33 cellular contexts compared by ENCODE assay signal in the genomic region with DNA sequence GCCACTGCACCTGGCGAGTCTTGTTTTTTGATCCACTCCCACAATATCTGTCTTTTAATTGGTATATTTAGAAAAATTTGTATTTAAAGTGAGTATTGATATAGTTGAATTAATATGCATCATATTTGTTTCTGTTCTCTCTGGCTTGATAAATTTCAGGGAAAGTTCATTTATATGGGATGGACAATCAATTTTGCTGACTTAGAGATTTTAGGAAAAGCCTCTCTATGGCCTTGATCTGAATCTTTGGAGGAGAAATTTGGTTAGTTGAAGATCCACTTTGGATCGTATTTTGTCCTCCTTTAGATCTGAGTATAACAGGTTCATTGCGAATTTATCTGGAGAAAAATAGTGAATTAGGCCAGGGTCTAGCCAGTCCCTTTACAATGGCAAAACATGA.
DNase-seq lines count a peak whose midpoint lies in the region; ATAC-seq, FAIRE-seq and TF ChIP-seq lines count a peak whose summit lies in the region.
"Had no signal": no experiment of that assay in that cellular context is flagged by ENCODE, and none has a peak within 500 bp of the region (broad histone marks: within the 10 kb centered on the region; RNA-seq: fewer than 3 reads in every experiment).

No MANE protein-coding gene starts in this region.

- H3K23ac ChIP-seq in IMR-90 (ENCODE audit: low read depth, low read length): no peak overlapping the region

- H2BK5ac ChIP-seq in IMR-90 (ENCODE audit: low read depth, low read length, poor library complexity, severe bottlenecking): no peak overlapping the region

- no peak overlapping the region for H2BK120ac ChIP-seq in IMR-90 (ENCODE audit: low read depth, low read length)

- H3K9me3 ChIP-seq in HepG2 (ENCODE audit: low read length): peaks cover 15% of the 10 kb centered on the region; the same call in 1 of the 2 replicates
- H3K9me3 ChIP-seq in right lobe of liver: peaks cover 0 to 10% (median 0%) of the 10 kb centered on the region in 4 donors
- no peaks in the 10 kb centered on the region for H3K9me3 ChIP-seq in A549
- H3K9me3 ChIP-seq in IMR-90 (ENCODE audit: control insufficient read depth, insufficient read depth, low read length): no peaks in the 10 kb centered on the region
- H3K9me3 ChIP-seq in K562 (replicated peaks; ENCODE audit: control insufficient read depth, insufficient read depth, low read depth, low read length): no peaks in the 10 kb centered on the region
- H3K9me3 ChIP-seq: BE2C had no signal

- DNase-seq in HepG2 (ENCODE audit: low spot score) (no peak), right lobe of liver (no peak), A549 (ENCODE audit: low read depth in 1 of 2, low spot score in 1 of 2) (no peak), IMR-90 (no peak), K562 (ENCODE audit: extremely low read depth in 1 of 4, low spot score in 3 of 4) (no peak), C1 segment of cervical spinal cord (lab: John Stamatoyannopoulos, UW) (no peak)
- DNase-seq: 8988T; ACHN; AML-193; BE2C; Caco-2; Calu3; CD4-positive, alpha-beta memory T cell; CD4-positive, alpha-beta T cell; CD4-positive, CD25-positive, alpha-beta regulatory T cell; CD8-positive, alpha-beta memory T cell; CD8-positive, alpha-beta T cell; COR-L47; DMS 273 treated with DMSO at 0.1 percent for 48 hours; DMS153; DMS53; DMS79; DMS79 treated with DMSO at 0.1 percent for 48 hours; DND-41; EL had no signal

- TF ChIP-seq EP300 in HepG2 (IDR thresholded peaks at IDR 0.05; ENCODE audit: low read depth in 2 of 2, low read length in 2 of 2) (no peak), HepG2 (CRISPR knock-in tag; IDR thresholded peaks at IDR 0.05; ENCODE audit: borderline replicate concordance) (no peak), A549 (IDR thresholded peaks at IDR 0.05) (no peak), K562 (IDR thresholded peaks at IDR 0.05; ENCODE audit: low read length) (no peak)

- FAIRE-seq in HepG2 (lab: Jason Lieb, UNC) (no peak), A549 (lab: Jason Lieb, UNC) (no peak), K562 (lab: Jason Lieb, UNC) (no peak)
- FAIRE-seq: A204.1, D721Med had no signal

- no peak overlapping the region for H3K9ac ChIP-seq in HepG2 (ENCODE audit: insufficient read depth, low read depth, low read length)
- H3K9ac ChIP-seq in IMR-90 (ENCODE audit: low read depth, low read length): no peak overlapping the region
- H3K9ac ChIP-seq in K562 (ENCODE audit: insufficient read depth in 1 of 2, low read depth in 2 of 2, low read length in 2 of 2): no peak overlapping the region
- H3K9ac ChIP-seq: BLaER1; BLaER1 treated with 17β-estradiol and CSF1 and Interleukin-3, amounts not matched to agents 10 nM and 100 nM had no signal

- intact Hi-C loops in HepG2 (cut with micrococcal nuclease; ENCODE audit: unreplicated experiment) (no loop called here), right lobe of liver (cut with DNase I) (no loop called here), IMR-90 (cut with micrococcal nuclease) (no loop called here), K562 (cut with micrococcal nuclease) (no loop called here)

- no peaks in the 10 kb centered on the region for H3K79me2 ChIP-seq in HepG2 (ENCODE audit: insufficient read depth, low read length)
- no peaks in the 10 kb centered on the region for H3K79me2 ChIP-seq in K562 (ENCODE audit: control insufficient read depth, insufficient read depth, low read length)

- no TSS peak for BruUV-seq in HepG2 (replicated peaks; lab: Mats Ljungman, UMichigan)
- no TSS peak for BruUV-seq in IMR-90 (replicated peaks; lab: Mats Ljungman, UMichigan)
- BruUV-seq in K562 (replicated peaks; lab: Mats Ljungman, UMichigan): no TSS peak

- H4K5ac ChIP-seq in IMR-90 (ENCODE audit: low read depth, low read length): no peak overlapping the region

- H3K27me3 ChIP-seq in HepG2 (ENCODE audit: control insufficient read depth in 1 of 2, insufficient read depth in 2 of 2, low read length in 2 of 2) (no peaks in the 10 kb centered on the region), right lobe of liver (no peaks in the 10 kb centered on the region), IMR-90 (ENCODE audit: control insufficient read depth, insufficient read depth, low read length) (no peaks in the 10 kb centered on the region), K562 (ENCODE audit: control insufficient read depth in 2 of 2, insufficient read depth in 2 of 2, low read length in 2 of 2) (no peaks in the 10 kb centered on the region)
- H3K27me3 ChIP-seq: BE2C; BLaER1; BLaER1 treated with 17β-estradiol and CSF1 and Interleukin-3, amounts not matched to agents 10 nM and 100 nM had no signal

- TF ChIP-seq RAD21 in HepG2 (CRISPR knock-in tag; IDR thresholded peaks at IDR 0.05) (no peak), A549 (conservative IDR thresholded peaks at IDR 0.05 in 1 of 2, IDR thresholded peaks at IDR 0.05 in 1 of 2) (no peak), IMR-90 (IDR thresholded peaks at IDR 0.05; ENCODE audit: low read length) (no peak), K562 (CRISPR knock-in tag; conservative IDR thresholded peaks at IDR 0.05 in 1 of 2, IDR thresholded peaks at IDR 0.05 in 1 of 2) (no peak)

- H3K56ac ChIP-seq in IMR-90 (ENCODE audit: extremely low read depth, insufficient read depth, low read length): no peak overlapping the region

- H3K9me1 ChIP-seq in IMR-90 (ENCODE audit: insufficient read depth, low read length) (no peaks in the 10 kb centered on the region), K562 (ENCODE audit: control insufficient read depth, insufficient read depth, low read length) (no peaks in the 10 kb centered on the region)

- no peak overlapping the region for H3K4me2 ChIP-seq in HepG2 (ENCODE audit: low read depth, low read length)
- H3K4me2 ChIP-seq in A549: no peak overlapping the region
- no peak overlapping the region for H3K4me2 ChIP-seq in IMR-90 (ENCODE audit: low read depth, low read length)
- H3K4me2 ChIP-seq in K562 (ENCODE audit: insufficient read depth, low read length): no peak overlapping the region
- H3K4me2 ChIP-seq: BLaER1; BLaER1 treated with 17β-estradiol and CSF1 and Interleukin-3, amounts not matched to agents 10 nM and 100 nM had no signal

- H2AFZ ChIP-seq in HepG2 (ENCODE audit: low read length) (no peak overlapping the region), IMR-90 (replicated peaks; ENCODE audit: low read length, poor library complexity) (no peak overlapping the region), K562 (ENCODE audit: low read depth, low read length) (no peak overlapping the region)

- H3K4me1 ChIP-seq in HepG2 (ENCODE audit: insufficient read depth, low read length): no peaks in the 10 kb centered on the region
- H3K4me1 ChIP-seq in right lobe of liver: no peaks in the 10 kb centered on the region
- no peaks in the 10 kb centered on the region for H3K4me1 ChIP-seq in A549
- H3K4me1 ChIP-seq in IMR-90 (ENCODE audit: control insufficient read depth, insufficient read depth, low read length): no peaks in the 10 kb centered on the region
- no peaks in the 10 kb centered on the region for H3K4me1 ChIP-seq in K562 (replicated peaks in 1 of 2; ENCODE audit: control insufficient read depth in 2 of 2, insufficient read depth in 2 of 2, low read length in 2 of 2)
- H3K4me1 ChIP-seq: Caco-2 had no signal

- no peak overlapping the region for H3K4me3 ChIP-seq in HepG2 (replicated peaks in 1 of 3; ENCODE audit: insufficient read depth in 1 of 3, low read depth in 2 of 3, low read length in 3 of 3)
- no peak overlapping the region for H3K4me3 ChIP-seq in right lobe of liver
- H3K4me3 ChIP-seq in A549: no peak overlapping the region
- no peak overlapping the region for H3K4me3 ChIP-seq in IMR-90 (ENCODE audit: insufficient read depth, low read depth, low read length)
- H3K4me3 ChIP-seq in K562: no peak overlapping the region
- H3K4me3 ChIP-seq: BLaER1; BLaER1 treated with 17β-estradiol and CSF1 and Interleukin-3, amounts not matched to agents 10 nM and 100 nM had no signal

- TF ChIP-seq POLR2A in HepG2 (IDR thresholded peaks at IDR 0.05; ENCODE audit: insufficient read depth in 1 of 2, low read depth in 2 of 2, low read length in 2 of 2): no peak
- no peak for TF ChIP-seq POLR2A in right lobe of liver (IDR thresholded peaks at IDR 0.05)
- TF ChIP-seq POLR2A in A549 (IDR thresholded peaks at IDR 0.05; ENCODE audit: low read length): no peak
- TF ChIP-seq POLR2A in IMR-90 (IDR thresholded peaks at IDR 0.05; ENCODE audit: low read depth, low read length): no peak
- no peak for TF ChIP-seq POLR2A in K562 (conservative IDR thresholded peaks at IDR 0.05)

- no peaks in the 10 kb centered on the region for H3K79me1 ChIP-seq in IMR-90 (ENCODE audit: low read depth in 1 of 2, low read length in 2 of 2)

- no peak overlapping the region for H4K91ac ChIP-seq in IMR-90 (ENCODE audit: insufficient read depth, low read depth, low read length)

- dilution Hi-C loops in IMR-90 (cut with HindIII; ENCODE audit: low sequenced_read_pairs, unreplicated experiment): no loop called here

- ATAC-seq in HepG2: no peak
- ATAC-seq in right lobe of liver: no peak
- no peak for ATAC-seq in A549
- ATAC-seq in IMR-90 (ENCODE audit: low read depth): no peak
- ATAC-seq in K562: no peak
- no peak for ATAC-seq in HG03039 (IDR thresholded peaks at IDR 0.05; ENCODE audit: unreplicated experiment)
- no peak for ATAC-seq in HG03439 (IDR thresholded peaks at IDR 0.05; ENCODE audit: unreplicated experiment)
- ATAC-seq: CD8-positive, alpha-beta T cell had no signal

- H2AK5ac ChIP-seq in IMR-90 (ENCODE audit: low read depth, low read length): no peak overlapping the region

- no peak overlapping the region for H4K8ac ChIP-seq in IMR-90 (ENCODE audit: low read depth in 2 of 2, low read length in 2 of 2)

- in situ Hi-C loops in HepG2 (cut with HindIII; ENCODE audit: extremely low pct_ligation_motif_present, low pct_unique_long_range_greater_than_20kb) (no loop called here), IMR-90 (cut with MboI; ENCODE audit: low sequenced_read_pairs) (no loop called here), K562 (cut with MboI) (no loop called here)

- WGBS in HepG2 (ENCODE audit: low lambda C conversion rate): 22% methylated on average over 3 of the region's 3 CpGs
- WGBS in right lobe of liver (ENCODE audit: insufficient coverage, low coverage, low lambda C conversion rate, missing lambda C conversion rate): 89% methylated on average over 3 of the region's 3 CpGs
- WGBS in A549 (ENCODE audit: missing lambda C conversion rate): 89% methylated on average over 3 of the region's 3 CpGs
- WGBS in IMR-90 (ENCODE audit: extremely low coverage in 2 of 2, insufficient read length in 1 of 2), 2 experiments: 80% methylated on average over 1 of the region's 3 CpGs; no CpG with 5 or more reads in 1 of the 2 experiments
- WGBS in K562 (ENCODE audit: insufficient coverage, low coverage, missing lambda C conversion rate): 0% methylated on average over 2 of the region's 3 CpGs

- H3K27ac ChIP-seq in HepG2 (ENCODE audit: extremely low read length, insufficient read depth, low read length) (no peak overlapping the region), right lobe of liver (no peak overlapping the region), A549 (no peak overlapping the region), IMR-90 (ENCODE audit: insufficient read depth, low read length) (no peak overlapping the region), K562 (ENCODE audit: extremely low read depth, low read depth, low read length) (no peak overlapping the region)
- H3K27ac ChIP-seq: 22Rv1; BLaER1; BLaER1 treated with 17β-estradiol and CSF1 and Interleukin-3, amounts not matched to agents 10 nM and 100 nM; C4-2B had no signal

- H4K20me1 ChIP-seq in HepG2 (ENCODE audit: insufficient read depth, low read length) (no peaks in the 10 kb centered on the region), IMR-90 (ENCODE audit: insufficient read depth, low read length) (no peaks in the 10 kb centered on the region), K562 (replicated peaks; ENCODE audit: control insufficient read depth, insufficient read depth, low read length) (no peaks in the 10 kb centered on the region)
- H4K20me1 ChIP-seq: BLaER1; BLaER1 treated with 17β-estradiol and CSF1 and Interleukin-3, amounts not matched to agents 10 nM and 100 nM had no signal

- H2AK9ac ChIP-seq in IMR-90 (replicated peaks; ENCODE audit: low read depth, low read length, poor library complexity): no peak overlapping the region

- H3K36me3 ChIP-seq in HepG2 (replicated peaks in 1 of 2; ENCODE audit: control insufficient read depth in 1 of 2, insufficient read depth in 2 of 2, low read length in 2 of 2): no peaks in the 10 kb centered on the region
- H3K36me3 ChIP-seq in right lobe of liver: no peaks in the 10 kb centered on the region
- H3K36me3 ChIP-seq in IMR-90 (ENCODE audit: control insufficient read depth, insufficient read depth, low read length): no peaks in the 10 kb centered on the region
- no peaks in the 10 kb centered on the region for H3K36me3 ChIP-seq in K562 (ENCODE audit: control insufficient read depth, insufficient read depth, low read length)
- H3K36me3 ChIP-seq: BE2C; BLaER1 treated with 17β-estradiol and CSF1 and Interleukin-3, amounts not matched to agents 10 nM and 100 nM had no signal

- H2BK15ac ChIP-seq in IMR-90 (ENCODE audit: low read depth, low read length): no peak overlapping the region

- H3K4ac ChIP-seq in IMR-90 (ENCODE audit: low read depth, low read length): no peak overlapping the region

- H3K14ac ChIP-seq in IMR-90 (replicated peaks; ENCODE audit: low read depth, low read length): no peak overlapping the region

- TF ChIP-seq CTCF in HepG2 (CRISPR knock-in tag; IDR thresholded peaks at IDR 0.05) (no peak), right lobe of liver (IDR thresholded peaks at IDR 0.05) (no peak), A549 (IDR thresholded peaks at IDR 0.05) (no peak), IMR-90 (conservative IDR thresholded peaks at IDR 0.05; ENCODE audit: low read depth, low read length) (no peak), K562 (IDR thresholded peaks at IDR 0.05 in 2 of 3, conservative IDR thresholded peaks at IDR 0.05 in 1 of 3; ENCODE audit: insufficient read depth in 2 of 3, low read depth in 1 of 3, low read length in 3 of 3) (no peak)

- no peak overlapping the region for H3K18ac ChIP-seq in IMR-90 (ENCODE audit: low read depth, low read length)

- POLR2A ChIA-PET in HepG2 (lab: Yijun Ruan, JAX) (no interaction called here), A549 (lab: Yijun Ruan, JAX) (no interaction called here), IMR-90 (lab: Charles Lee; ENCODE audit: unreplicated experiment) (no interaction called here), K562 (lab: Yijun Ruan, JAX) (no interaction called here)

- CTCF ChIA-PET in HepG2 (lab: Yijun Ruan, JAX; ENCODE audit: low intra/inter-chr PET ratio, low total read pairs) (no interaction called here), A549 (lab: Yijun Ruan, JAX) (no interaction called here), IMR-90 (lab: Yijun Ruan, JAX) (interaction anchor here (0.7 kb wide), 1 partner anchor 10 kb away, joined by 4 read pairs; no protein-coding TSS in a partner anchor), K562 (lab: Yijun Ruan, JAX; ENCODE audit: low intra/inter-chr PET ratio) (no interaction called here)

- H2BK20ac ChIP-seq in IMR-90 (ENCODE audit: low read depth, low read length): no peak overlapping the region
